8 cellular contexts compared by ENCODE assay signal in genomic region chr20:44888226-44889103, GRCh38. TPM values are rescaled to one million over a fixed set of nuclear protein-coding genes. Genes with fewer than 3 reads are reported as not detected.
DNase-seq lines count a peak whose midpoint lies in the region; ATAC-seq and TF ChIP-seq lines count a peak whose summit lies in the region.

No MANE protein-coding gene starts in this region.

- no peak for TF ChIP-seq POLR2A in breast epithelium (IDR thresholded peaks at IDR 0.05)

- H3K36me3 Mint-ChIP-seq in CD4-positive, alpha-beta T cell (ENCODE audit: low read depth), result peaks cover 67% of the 10 kb centered on the region
- peaks cover 0 to 29% (median 3%) of the 10 kb centered on the region in 3 donors for H3K36me3 Mint-ChIP-seq in naive thymus-derived CD8-positive, alpha-beta T cell

- H3K27me3 Mint-ChIP-seq in CD4-positive, alpha-beta T cell, result no peaks in the 10 kb centered on the region
- H3K27me3 Mint-ChIP-seq in naive thymus-derived CD8-positive, alpha-beta T cell, result no peaks in the 10 kb centered on the region

- no peaks in the 10 kb centered on the region for H3K9me3 Mint-ChIP-seq in CD4-positive, alpha-beta T cell
- H3K9me3 Mint-ChIP-seq in naive thymus-derived CD8-positive, alpha-beta T cell, result no peaks in the 10 kb centered on the region

- peak overlapping the region; percentile 89 for H3K27ac Mint-ChIP-seq in CD4-positive, alpha-beta T cell
- H3K27ac Mint-ChIP-seq in naive thymus-derived CD8-positive, alpha-beta T cell, result peak overlapping the region; percentile 64 to 97 (median 84)

- H3K9me3 ChIP-seq in CD4-positive, alpha-beta T cell (ENCODE audit: control insufficient read depth, low read length), result no peaks in the 10 kb centered on the region
- no peaks in the 10 kb centered on the region for H3K9me3 ChIP-seq in breast epithelium

- DNase-seq in CD4-positive, alpha-beta T cell, result no peak
- DNase-seq in Kasumi-1 (lab: John Stamatoyannopoulos, UW), result peak; percentile 30 to 56
- no peak for DNase-seq in breast epithelium (ENCODE audit: low spot score in 2 of 2)
- no peak for DNase-seq in naive thymus-derived CD8-positive, alpha-beta T cell
- DNase-seq in HuH-7.5 (ENCODE audit: low spot score), result no peak
- no peak for DNase-seq in cortex of kidney (lab: John Stamatoyannopoulos, UW)
- no peak for DNase-seq in NCI-H146 (lab: John Stamatoyannopoulos, UW)

- peak overlapping the region; percentile 98 for H3K4me3 Mint-ChIP-seq in CD4-positive, alpha-beta T cell
- peak overlapping the region; percentile 88 to 98 (median 96) for H3K4me3 Mint-ChIP-seq in naive thymus-derived CD8-positive, alpha-beta T cell

- TF ChIP-seq CTCF in CD4-positive, alpha-beta T cell (IDR thresholded peaks at IDR 0.05), result peak; percentile 21
- TF ChIP-seq CTCF in breast epithelium (IDR thresholded peaks at IDR 0.05), result peak in 2 of 3 donors; percentile 47 to 67

- H3K36me3 ChIP-seq in breast epithelium, result no peaks in the 10 kb centered on the region

- CTCF ChIA-PET in CD4-positive, alpha-beta T cell (lab: Charles Lee), result interaction anchor here (0.9 to 1.6 kb wide), 10 partner anchors 8 to 246 kb away, joined by 3 to 6 read pairs (median 3); partner anchors contain the start of gene PABPC1L

- intact Hi-C loops in CD4-positive, alpha-beta T cell (cut with DNase I, micrococcal nuclease), result loop anchor here (2.0 to 10.0 kb wide), 8 partner anchors 20 to 1434 kb away; partner anchors contain the start of genes OSER1 (in 2 of the 2), PIGT (in 1 of the 2), SERINC3 (in 1 of the 2) and SRSF6 (in 1 of the 2)
- intact Hi-C loops in breast epithelium (cut with DNase I; ENCODE audit: low total_unique reads), result loop anchor here (5.0 kb wide), 1 partner anchor 676 kb away; the partner anchor contains the start of gene OSER1

- H3K4me3 ChIP-seq in breast epithelium, result peak overlapping the region in 1 of 3 donors; percentile 7

- no peaks in the 10 kb centered on the region for H3K27me3 ChIP-seq in CD4-positive, alpha-beta T cell (ENCODE audit: control insufficient read depth, insufficient read depth, low read length)
- no peaks in the 10 kb centered on the region for H3K27me3 ChIP-seq in breast epithelium

- POLR2A ChIA-PET in CD4-positive, alpha-beta T cell (lab: Charles Lee), result interaction anchor here (0.5 to 4.0 kb wide), 13 partner anchors 8 to 1223 kb away, joined by 3 to 24 read pairs (median 4); partner anchors contain the start of genes PABPC1L and TOMM34
- POLR2A ChIA-PET in naive thymus-derived CD8-positive, alpha-beta T cell (lab: Charles Lee), result interaction anchor here (0.6 to 3.8 kb wide), 6 partner anchors 15 to 217 kb away, joined by 3 to 11 read pairs (median 3); partner anchors contain the start of gene PABPC1L

- peak overlapping the region; percentile 31 for H3K27ac ChIP-seq in CD4-positive, alpha-beta T cell (ENCODE audit: low read depth, low read length)
- H3K27ac ChIP-seq in breast epithelium, result peak overlapping the region; percentile 21 to 56

- peaks cover 85% of the 10 kb centered on the region for H3K4me1 Mint-ChIP-seq in CD4-positive, alpha-beta T cell (ENCODE audit: low read depth)
- peaks cover 36 to 87% (median 82%) of the 10 kb centered on the region in 4 donors for H3K4me1 Mint-ChIP-seq in naive thymus-derived CD8-positive, alpha-beta T cell

- peak; percentile 13 for ATAC-seq in CD4-positive, alpha-beta T cell (ENCODE audit: poor library complexity)
- ATAC-seq in naive thymus-derived CD8-positive, alpha-beta T cell, result no peak
- ATAC-seq in GM21447 (IDR thresholded peaks at IDR 0.05; ENCODE audit: unreplicated experiment), result no peak

- H3K4me1 ChIP-seq in breast epithelium, result peaks cover 0 to 13% of the 10 kb centered on the region in 2 donors

RNA-seq across cellular contexts. Expression of gene YWHAB, which starts 3.0 kb away (rescaled TPM):
- 100 to 1,000 TPM; 163 to 167 TPM for total RNA-seq in CD4-positive, alpha-beta T cell
- 100 to 1,000 TPM; 125 to 155 (median 139) TPM for total RNA-seq in breast epithelium
- total RNA-seq in naive thymus-derived CD8-positive, alpha-beta T cell, result 100 to 1,000 TPM; 209 to 221 TPM
- 100 to 1,000 TPM; 510 to 529 (median 523) TPM for polyA plus RNA-seq in naive thymus-derived CD8-positive, alpha-beta T cell

RNA-seq across cellular contexts. Expression of gene PABPC1L, which starts 21.4 kb away (rescaled TPM):
- total RNA-seq in CD4-positive, alpha-beta T cell, result 10 to 100 TPM; 22.8 to 27.5 TPM
- total RNA-seq in breast epithelium, result 10 to 100 TPM in 2 of 3 donors, 1 to 10 TPM in 1; 6.9 to 55.3 (median 28.8) TPM
- total RNA-seq in naive thymus-derived CD8-positive, alpha-beta T cell, result 10 to 100 TPM; 63.2 to 63.4 TPM
- under 1 TPM; 0.28 to 0.74 (median 0.73) TPM for polyA plus RNA-seq in naive thymus-derived CD8-positive, alpha-beta T cell

Comparison
In these comparisons a context has a peak if more than half of its experiments do, and no peak if none do; other contexts are left out.
1. DNase-seq: peak in Kasumi-1 (2 of 2); none in CD4-positive, alpha-beta T cell (0 of 10), breast epithelium (0 of 2), naive thymus-derived CD8-positive, alpha-beta T cell (0 of 10), HuH-7.5 (single experiment), cortex of kidney (single experiment) and NCI-H146 (single experiment).